7 cellular contexts compared by ENCODE assay signal in genomic region chr17:1375615-1376014, GRCh38. TPM values are rescaled to one million over a fixed set of nuclear protein-coding genes. Genes with fewer than 3 reads are reported as not detected.
DNase-seq lines count a peak whose midpoint lies in the region; ATAC-seq, FAIRE-seq and TF ChIP-seq lines count a peak whose summit lies in the region.

No MANE protein-coding gene starts in this region.

- no peaks in the 10 kb centered on the region for H3K9me3 ChIP-seq in SU-DHL-6 (ENCODE audit: insufficient read depth, low read length)
- no peaks in the 10 kb centered on the region for H3K9me3 ChIP-seq in esophagus muscularis mucosa
- no peaks in the 10 kb centered on the region for H3K9me3 ChIP-seq in gastrocnemius medialis
- no peaks in the 10 kb centered on the region for H3K9me3 ChIP-seq in SJCRH30 (replicated peaks)

- H3K79me2 ChIP-seq in SU-DHL-6 (ENCODE audit: insufficient read depth, low read length) = peaks cover 100% of the 10 kb centered on the region

- TF ChIP-seq POLR2A in GM12891 (IDR thresholded peaks at IDR 0.05; ENCODE audit: low read depth, low read length) (no peak), esophagus muscularis mucosa (IDR thresholded peaks at IDR 0.05; ENCODE audit: low read depth) (no peak), gastrocnemius medialis (IDR thresholded peaks at IDR 0.05) (no peak)

- no peak overlapping the region for H2AFZ ChIP-seq in SU-DHL-6 (ENCODE audit: low read depth, low read length, severe bottlenecking)

- H3K4me2 ChIP-seq in SU-DHL-6 (ENCODE audit: low read depth, low read length, poor library complexity, severe bottlenecking) = peak overlapping the region; percentile 37

- intact Hi-C loops in esophagus muscularis mucosa (cut with DNase I) (no loop called here), gastrocnemius medialis (cut with DNase I; ENCODE audit: low total_unique reads) (loop anchor here (5.0 kb wide), 1 partner anchor 72 kb away; no protein-coding TSS in a partner anchor)

- no peaks in the 10 kb centered on the region for H3K27me3 ChIP-seq in SU-DHL-6 (ENCODE audit: low read length)
- H3K27me3 ChIP-seq in esophagus muscularis mucosa = no peaks in the 10 kb centered on the region
- no peaks in the 10 kb centered on the region for H3K27me3 ChIP-seq in gastrocnemius medialis
- no peaks in the 10 kb centered on the region for H3K27me3 ChIP-seq in SJCRH30

- ATAC-seq in gastrocnemius medialis = no peak
- no peak for ATAC-seq in GM18867 (IDR thresholded peaks at IDR 0.05; ENCODE audit: unreplicated experiment)

- 10% methylated on average over 2 of the region's 2 CpGs for WGBS in esophagus muscularis mucosa

- in situ Hi-C loops in gastrocnemius medialis (cut with MboI; ENCODE audit: low sequenced_read_pairs in 4 of 4) = no loop called here

- H3K27ac ChIP-seq in SU-DHL-6 (ENCODE audit: low read depth, low read length) = peak overlapping the region; percentile 38; the same call in 1 of the 2 replicates
- H3K27ac ChIP-seq in esophagus muscularis mucosa (replicated peaks in 1 of 4) = peak overlapping the region in 3 of 4 donors; percentile 57 to 78 (median 73)
- H3K27ac ChIP-seq in gastrocnemius medialis = peak overlapping the region; percentile 34 to 98 (median 58)
- H3K27ac ChIP-seq in SJCRH30 = no peak overlapping the region

- peak; percentile 56 for FAIRE-seq in GM12891 (lab: Jason Lieb, UNC)

- H3K9me2 ChIP-seq in SU-DHL-6 (replicated peaks; ENCODE audit: insufficient read depth, low read length) = no peaks in the 10 kb centered on the region

- H3K9ac ChIP-seq in SU-DHL-6 (ENCODE audit: low read length) = no peak overlapping the region

- DNase-seq in GM12891 (ENCODE audit: insufficient read length, low spot score) (no peak), esophagus muscularis mucosa (ENCODE audit: extremely low spot score) (no peak), gastrocnemius medialis (no peak), 8988T (no peak), SJCRH30 (no peak)

- H3F3A ChIP-seq in SU-DHL-6 (ENCODE audit: insufficient read depth) = peaks cover 21% of the 10 kb centered on the region

- no peaks in the 10 kb centered on the region for H3K36me3 ChIP-seq in SU-DHL-6 (ENCODE audit: low read length)
- peaks cover 0 to 14% (median 4%) of the 10 kb centered on the region in 4 donors for H3K36me3 ChIP-seq in esophagus muscularis mucosa
- H3K36me3 ChIP-seq in gastrocnemius medialis = no peaks in the 10 kb centered on the region
- peaks cover 4% of the 10 kb centered on the region for H3K36me3 ChIP-seq in SJCRH30

- H4K20me1 ChIP-seq in SU-DHL-6 (ENCODE audit: low read depth, low read length) = peaks cover 72% of the 10 kb centered on the region

- no peak overlapping the region for H3K4me3 ChIP-seq in SU-DHL-6 (ENCODE audit: insufficient read depth, low read length, poor library complexity, severe bottlenecking)
- H3K4me3 ChIP-seq in esophagus muscularis mucosa = no peak overlapping the region
- peak overlapping the region in 1 of 4 donors; percentile 17 for H3K4me3 ChIP-seq in gastrocnemius medialis
- no peak overlapping the region for H3K4me3 ChIP-seq in SJCRH30

- TF ChIP-seq EP300 in esophagus muscularis mucosa (IDR thresholded peaks at IDR 0.05) = no peak

- no peak for TF ChIP-seq CTCF in SU-DHL-6 (IDR thresholded peaks at IDR 0.05; ENCODE audit: insufficient read depth, low read length, poor library complexity, severe bottlenecking)
- no peak for TF ChIP-seq CTCF in esophagus muscularis mucosa (IDR thresholded peaks at IDR 0.05)
- TF ChIP-seq CTCF in gastrocnemius medialis (IDR thresholded peaks at IDR 0.05 in 4 of 5, conservative IDR thresholded peaks at IDR 0.05 in 1 of 5) = no peak

- peaks cover 98 to 100% (median 100%) of the 10 kb centered on the region in 4 donors for H3K4me1 ChIP-seq in esophagus muscularis mucosa
- peaks cover 88 to 89% of the 10 kb centered on the region in 2 donors for H3K4me1 ChIP-seq in gastrocnemius medialis
- no peaks in the 10 kb centered on the region for H3K4me1 ChIP-seq in SJCRH30

TF ChIP-seq in GM12891, 5 proteins besides CTCF, POLR2A, EP300 and RAD21:
- TF ChIP-seq TAF1 (IDR thresholded peaks at IDR 0.05; ENCODE audit: low read depth, low read length) (no peak), SPI1 (IDR thresholded peaks at IDR 0.05; ENCODE audit: low read depth, low read length) (no peak), POU2F2 (IDR thresholded peaks at IDR 0.05; ENCODE audit: low read depth, low read length) (no peak), PAX5 (IDR thresholded peaks at IDR 0.05; ENCODE audit: insufficient read depth, low read length, severe bottlenecking) (no peak), POLR2AphosphoS5 (IDR thresholded peaks at IDR 0.05; ENCODE audit: low read depth, low read length) (no peak)

RNA-seq across cellular contexts. Expression of gene YWHAE, which starts 24.4 kb away (rescaled TPM):
- 434 TPM for polyA plus RNA-seq in GM12891 (2012; ENCODE audit: low read depth, missing spikeins)
- total RNA-seq in esophagus muscularis mucosa = 100 to 1,000 TPM; 329 to 408 (median 364) TPM
- 1,000 to 10,000 TPM in 3 of 4 donors, 100 to 1,000 TPM in 1; 915 to 1,814 (median 1,174) TPM for total RNA-seq in gastrocnemius medialis
- 471 and 592 TPM in 2 replicates for total RNA-seq in SJCRH30 (2014; rRNA removed; shearing (Covaris generic))
